ENCODE assay signal across 23 cellular contexts in genomic region chr10:7130191-7130911, GRCh38.
"Had no signal": no experiment of that assay in that cellular context is flagged by ENCODE, and none has a peak within 500 bp of the region (broad histone marks: within the 10 kb centered on the region; RNA-seq: fewer than 3 reads in every experiment).

No MANE protein-coding gene starts in this region.

- DNase-seq: activated CD4-positive, alpha-beta T cell treated with anti-CD3 and anti-CD28 coated beads, Interleukin-2, amount 10 ng/mL, durations not matched to agents 7 days and 5 days; activated CD8-positive, alpha-beta T cell treated with anti-CD3 and anti-CD28 coated beads, Interleukin-2, amount 10 ng/mL, durations not matched to agents 7 days and 5 days; activated naive CD4-positive, alpha-beta T cell treated with anti-CD3 and anti-CD28 coated beads for 36 hours; activated T-cell treated with anti-CD3 and anti-CD28 coated beads, Interleukin-2, amount 50 U/mL, for 24 hours; cerebellar nuclear complex; cortex of kidney; gastrocnemius medialis; head of caudate nucleus; kidney glomerular epithelial cell; left ventricle myocardium inferior; stimulated activated CD4-positive, alpha-beta T cell treated with anti-CD3 and anti-CD28 coated beads, Interleukin-12 subunit alpha, Interleukin-12 subunit beta, amount 100 ng/mL, for 4 hours; stimulated activated CD4-positive, alpha-beta T cell treated with anti-CD3 and anti-CD28 coated beads, Interleukin-2, amount 100 ng/mL, for 24 hours; stimulated activated naive CD8-positive, alpha-beta T cell treated with anti-CD3 and anti-CD28 coated beads, Interleukin-15, Interleukin-2, amounts not matched to agents 100 U/mL and 50 U/mL, for 24 hours; substantia nigra; T1000; uterus had no signal

- H3K27ac Mint-ChIP-seq: activated CD4-positive, alpha-beta T cell treated with anti-CD3 and anti-CD28 coated beads, Interleukin-2, amount 10 ng/mL, durations not matched to agents 7 days and 5 days; activated CD8-positive, alpha-beta T cell treated with anti-CD3 and anti-CD28 coated beads, Interleukin-2, amount 10 ng/mL, durations not matched to agents 7 days and 5 days; activated naive CD4-positive, alpha-beta T cell treated with anti-CD3 and anti-CD28 coated beads for 36 hours; activated T-cell treated with anti-CD3 and anti-CD28 coated beads, Interleukin-2, amount 50 U/mL, for 24 hours; activated T-helper 2 cell treated with anti-CD3 and anti-CD28 coated beads, Interferon-gamma antibody, Interleukin-2, Interleukin-4, amounts not matched to agents 10 μg/mL and 5 μg/mL and 100 μg/mL, durations not matched to agents 14 hours and 24 hours and 36 hours; neural progenitor cell; progenitor cell of endocrine pancreas had no signal

- H3K9me3 Mint-ChIP-seq: activated CD4-positive, alpha-beta T cell treated with anti-CD3 and anti-CD28 coated beads, Interleukin-2, amount 10 ng/mL, durations not matched to agents 7 days and 5 days; activated naive CD4-positive, alpha-beta T cell treated with anti-CD3 and anti-CD28 coated beads for 36 hours had no signal

- H3K36me3 ChIP-seq: ascending aorta, gastrocnemius medialis, left ventricle myocardium inferior, neural progenitor cell, right atrium auricular region, tibial nerve, uterus had no signal

- H3K4me3 ChIP-seq: ascending aorta, gastrocnemius medialis, left ventricle myocardium inferior, neural progenitor cell, right atrium auricular region, tibial nerve, uterus had no signal

- ATAC-seq: activated CD4-positive, CD25-positive, alpha-beta regulatory T cell treated with anti-CD3 and anti-CD28 coated beads, Interleukin-2, amount 50 U/mL, for 24 hours; activated CD8-positive, alpha-beta T cell treated with anti-CD3 and anti-CD28 coated beads, Interleukin-2, amount 10 ng/mL, durations not matched to agents 7 days and 5 days; gastrocnemius medialis; stimulated activated naive CD8-positive, alpha-beta T cell treated with anti-CD3 and anti-CD28 coated beads, Interleukin-15, Interleukin-2, amounts not matched to agents 100 U/mL and 50 U/mL, for 24 hours had no signal

- H3K36me3 Mint-ChIP-seq: neural progenitor cell had no signal

- H3K4me3 Mint-ChIP-seq: activated CD4-positive, alpha-beta T cell treated with anti-CD3 and anti-CD28 coated beads, Interleukin-2, amount 10 ng/mL, durations not matched to agents 7 days and 5 days; activated CD8-positive, alpha-beta T cell treated with anti-CD3 and anti-CD28 coated beads, Interleukin-2, amount 10 ng/mL, durations not matched to agents 7 days and 5 days; activated naive CD4-positive, alpha-beta T cell treated with anti-CD3 and anti-CD28 coated beads for 36 hours; activated T-cell treated with anti-CD3 and anti-CD28 coated beads, Interleukin-2, amount 50 U/mL, for 24 hours; neural progenitor cell had no signal

- H3K27me3 ChIP-seq: ascending aorta, neural progenitor cell, right atrium auricular region, tibial nerve had no signal
